In genomic region chr17:40809721-40810421, GRCh38 we compare ENCODE assay signal across 30 cellular contexts. TPM values are rescaled to one million over a fixed set of nuclear protein-coding genes. Genes with fewer than 3 reads are reported as not detected.
A peak's percentile ranks its signal among the peaks of the same experiment; 100 is the strongest.
DNase-seq lines count a peak whose midpoint lies in the region; ATAC-seq, FAIRE-seq and TF ChIP-seq lines count a peak whose summit lies in the region.
"Had no signal": no experiment of that assay in that cellular context is flagged by ENCODE, and none has a peak within 500 bp of the region (broad histone marks: within the 10 kb centered on the region; RNA-seq: fewer than 3 reads in every experiment).

No MANE protein-coding gene starts in this region.

- ATAC-seq in Right ventricle myocardium superior (ENCODE audit: poor library complexity) (peak; percentile 75), K562 (no peak), heart right ventricle (peak; percentile 47 to 93 (median 69))
- ATAC-seq: naive thymus-derived CD8-positive, alpha-beta T cell; psoas muscle; WTC11 had no signal

- H3K79me2 ChIP-seq in K562 (ENCODE audit: control insufficient read depth, insufficient read depth, low read length), result no peaks in the 10 kb centered on the region

- no peak for TF ChIP-seq POLR2A in K562 (conservative IDR thresholded peaks at IDR 0.05)

- H3K4me2 ChIP-seq in K562 (ENCODE audit: insufficient read depth, low read length), result no peak overlapping the region

- in situ Hi-C loops in K562 (cut with MboI), result loop anchor here (10.0 kb wide), 1 partner anchor 95 kb away; no protein-coding TSS in a partner anchor

- WGBS in K562 (ENCODE audit: insufficient coverage, low coverage, missing lambda C conversion rate), result 42% methylated on average over 2 of the region's 2 CpGs
- 6 to 10% methylated on average over 2 of the region's 2 CpGs for WGBS in heart right ventricle, 2 donors

- no peaks in the 10 kb centered on the region for H4K20me1 ChIP-seq in K562 (replicated peaks; ENCODE audit: control insufficient read depth, insufficient read depth, low read length)

- H3K36me3 ChIP-seq in right atrium auricular region (no peaks in the 10 kb centered on the region), K562 (ENCODE audit: control insufficient read depth, insufficient read depth, low read length) (no peaks in the 10 kb centered on the region), heart right ventricle (no peaks in the 10 kb centered on the region), subcutaneous abdominal adipose tissue (ENCODE audit: control insufficient read depth in 5 of 5, insufficient read depth in 5 of 5, low read length in 5 of 5) (no peaks in the 10 kb centered on the region)
- H3K36me3 ChIP-seq: tibial nerve had no signal

- no peak for TF ChIP-seq CTCF in right atrium auricular region (IDR thresholded peaks at IDR 0.05)
- no peak for TF ChIP-seq CTCF in K562 (IDR thresholded peaks at IDR 0.05 in 2 of 3, conservative IDR thresholded peaks at IDR 0.05 in 1 of 3; ENCODE audit: insufficient read depth in 2 of 3, low read depth in 1 of 3, low read length in 3 of 3)
- TF ChIP-seq CTCF in heart right ventricle (IDR thresholded peaks at IDR 0.05), result no peak

- no peaks in the 10 kb centered on the region for H3K9me1 ChIP-seq in K562 (ENCODE audit: control insufficient read depth, insufficient read depth, low read length)

- DNase-seq in Right ventricle myocardium superior (no peak), right atrium auricular region (ENCODE audit: low spot score) (no peak), K562 (ENCODE audit: extremely low read depth in 1 of 4, low spot score in 3 of 4) (no peak), heart right ventricle (no peak), NCI-H526 (lab: John Stamatoyannopoulos, UW) (no peak), NCI-H774 (lab: John Stamatoyannopoulos, UW) (no peak)
- DNase-seq in activated CD8-positive, alpha-beta memory T cell treated with anti-CD3 and anti-CD28 coated beads, Interleukin-2, amount 50 U/mL, for 48 hours, result no peak
- DNase-seq: activated CD4-positive, alpha-beta T cell treated with anti-CD3 and anti-CD28 coated beads, Interleukin-2, amount 50 U/mL, for 1 hour; activated gamma-delta T cell treated with Interleukin-2 at 50 U/mL for 16 hours; activated naive CD8-positive, alpha-beta T cell treated with anti-CD3 and anti-CD28 coated beads, Interleukin-2, amount 10 ng/mL, durations not matched to agents 7 days and 5 days; activated T-cell treated with anti-CD3 and anti-CD28 coated beads, Interleukin-2, amount 50 U/mL, for 48 hours; CD4-positive, alpha-beta memory T cell; H7; midbrain; naive thymus-derived CD8-positive, alpha-beta T cell; NCI-H1436 treated with DMSO at 0.1 percent for 48 hours; NCI-H2107; NCI-H345; NCI-H748 treated with DMSO at 0.1 percent for 48 hours; psoas muscle; stimulated activated CD4-positive, alpha-beta T cell treated with anti-CD3 and anti-CD28 coated beads, Interleukin-15, amount 100 ng/mL, for 24 hours; stimulated activated CD4-positive, alpha-beta T cell treated with anti-CD3 and anti-CD28 coated beads, Interleukin-4, amount 100 ng/mL, for 4 hours had no signal

- no peak for TF ChIP-seq RAD21 in K562 (CRISPR knock-in tag; conservative IDR thresholded peaks at IDR 0.05 in 1 of 2, IDR thresholded peaks at IDR 0.05 in 1 of 2)

- no peak overlapping the region for H3K4me3 ChIP-seq in right atrium auricular region
- no peak overlapping the region for H3K4me3 ChIP-seq in K562
- H3K4me3 ChIP-seq in heart right ventricle, result no peak overlapping the region
- no peak overlapping the region for H3K4me3 ChIP-seq in subcutaneous abdominal adipose tissue (ENCODE audit: low read depth in 1 of 5, low read length in 5 of 5)
- H3K4me3 ChIP-seq: psoas muscle, tibial nerve had no signal

- POLR2A ChIA-PET in K562 (lab: Yijun Ruan, JAX), result interaction anchor here (1.2 to 2.0 kb wide), 3 partner anchors 9 to 881 kb away, joined by 3 to 8 read pairs (median 3); no protein-coding TSS in a partner anchor

- H3K9ac ChIP-seq in K562 (ENCODE audit: insufficient read depth in 1 of 2, low read depth in 2 of 2, low read length in 2 of 2) (no peak overlapping the region), subcutaneous abdominal adipose tissue (ENCODE audit: low read length in 5 of 5) (no peak overlapping the region)

- FAIRE-seq in K562 (lab: Jason Lieb, UNC), result no peak
- FAIRE-seq: endometrium, GM18507, islet of Langerhans had no signal

- CTCF ChIA-PET in K562 (lab: Yijun Ruan, JAX; ENCODE audit: low intra/inter-chr PET ratio), result no interaction called here

- H3K4me1 ChIP-seq in right atrium auricular region (peaks cover 0 to 21% of the 10 kb centered on the region in 2 donors), K562 (replicated peaks in 1 of 2; ENCODE audit: control insufficient read depth in 2 of 2, insufficient read depth in 2 of 2, low read length in 2 of 2) (no peaks in the 10 kb centered on the region; a peak in 1 of 5 replicates), heart right ventricle (peaks cover 0 to 31% (median 22%) of the 10 kb centered on the region in 9 donors), subcutaneous abdominal adipose tissue (ENCODE audit: control insufficient read depth in 5 of 5, insufficient read depth in 5 of 5, low read length in 5 of 5) (peaks cover 0 to 23% (median 0%) of the 10 kb centered on the region in 5 donors)
- H3K4me1 ChIP-seq: psoas muscle, tibial nerve had no signal

- H3K27ac ChIP-seq in right atrium auricular region (peak overlapping the region in 1 of 2 donors; percentile 6), K562 (ENCODE audit: extremely low read depth, low read depth, low read length) (no peak overlapping the region), heart right ventricle (peak overlapping the region in 7 of 10 donors; percentile 4 to 58 (median 47)), subcutaneous abdominal adipose tissue (ENCODE audit: low read depth, low read length) (peak overlapping the region; percentile 5)
- H3K27ac ChIP-seq: psoas muscle, tibial nerve had no signal

- BruUV-seq in K562 (replicated peaks; lab: Mats Ljungman, UMichigan), result no TSS peak

- TF ChIP-seq EP300 in K562 (IDR thresholded peaks at IDR 0.05; ENCODE audit: low read length), result no peak

- no peaks in the 10 kb centered on the region for H3K9me3 ChIP-seq in right atrium auricular region
- H3K9me3 ChIP-seq in K562 (replicated peaks; ENCODE audit: control insufficient read depth, insufficient read depth, low read depth, low read length), result no peaks in the 10 kb centered on the region
- peaks cover 0 to 4% (median 0%) of the 10 kb centered on the region in 11 donors for H3K9me3 ChIP-seq in heart right ventricle
- H3K9me3 ChIP-seq in subcutaneous abdominal adipose tissue (ENCODE audit: control insufficient read depth in 5 of 5, low read length in 5 of 5), result peaks cover 0 to 2% (median 0%) of the 10 kb centered on the region in 5 donors
- H3K9me3 ChIP-seq: psoas muscle, tibial nerve had no signal

- intact Hi-C loops in Right ventricle myocardium superior (cut with DNase I), result loop anchor here (5.0 to 10.0 kb wide), 2 partner anchors 735 to 852 kb away; no protein-coding TSS in a partner anchor
- intact Hi-C loops in K562 (cut with micrococcal nuclease), result no loop called here
- intact Hi-C loops in heart right ventricle (cut with DNase I), result loop anchor here in 6 of 10 donors (5.0 to 10.0 kb wide), 5 partner anchors 47 to 855 kb away; no protein-coding TSS in a partner anchor

- no peak overlapping the region for H2AFZ ChIP-seq in K562 (ENCODE audit: low read depth, low read length)

- H3K27me3 ChIP-seq in right atrium auricular region (no peaks in the 10 kb centered on the region), K562 (ENCODE audit: control insufficient read depth in 2 of 2, insufficient read depth in 2 of 2, low read length in 2 of 2) (peaks cover 3 to 10% of the 10 kb centered on the region in 2 experiments; a peak in 3 of 5 replicates), heart right ventricle (peaks cover 0 to 85% (median 0%) of the 10 kb centered on the region in 7 donors), subcutaneous abdominal adipose tissue (ENCODE audit: control insufficient read depth in 5 of 5, insufficient read depth in 4 of 5, low read length in 5 of 5) (peaks cover 0 to 15% (median 10%) of the 10 kb centered on the region in 5 donors)

RNA-seq across cellular contexts. Expression of gene KRT28, which starts 10.1 kb away (rescaled TPM):
- not detected for total RNA-seq in Right ventricle myocardium superior
- total RNA-seq in right atrium auricular region, result not detected
- total RNA-seq in K562 (2011; cell fraction: chromatin; rRNA removed; ENCODE audit: low replicate concordance), result not detected in 2 replicates
- not detected in 2 replicates for total RNA-seq in K562 (2011; cell fraction: nucleolus; rRNA removed)
- total RNA-seq in K562 (2011; cell fraction: nucleoplasm; rRNA removed), result not detected in 2 replicates
- not detected in 2 replicates for total RNA-seq in K562 (2014; rRNA removed)
- total RNA-seq in K562 (2014; rRNA removed; fragmentation: Illumina TruSeq; extraction: Trizol), result not detected in 2 replicates
- not detected in 2 replicates for total RNA-seq in K562 (2015; rRNA removed; fragmentation: Illumina TruSeq; extraction: Trizol)
- total RNA-seq in K562 (2021), result not detected in 2 replicates
- not detected in 2 replicates for polyA plus RNA-seq in K562 (2011; rRNA removed)
- polyA plus RNA-seq in K562 (2011; cell fraction: cytosol; rRNA removed), result not detected in 2 replicates
- polyA plus RNA-seq in K562 (2011; cell fraction: nucleus; rRNA removed), result not detected in 2 replicates
- not detected in 2 replicates for polyA plus RNA-seq in K562 (2012)
- not detected in 2 replicates for polyA plus RNA-seq in K562 (2014; fragmentation: Illumina TruSeq; extraction: Trizol)
- polyA plus RNA-seq in K562 (2014; fragmentation: Nextera tagmentation; extraction: Ambion mirVana), result not detected
- not detected in 2 replicates for polyA plus RNA-seq in K562 (2014; rRNA removed)
- not detected in 2 replicates for polyA minus RNA-seq in K562 (2011; rRNA and poly(A)+ RNA removed)
- not detected in 2 replicates for polyA minus RNA-seq in K562 (2011; cell fraction: cytosol; rRNA and poly(A)+ RNA removed)
- polyA minus RNA-seq in K562 (2011; cell fraction: nucleus; rRNA and poly(A)+ RNA removed), result not detected in 2 replicates
- total RNA-seq in heart right ventricle, result not detected
- polyA plus RNA-seq in heart right ventricle, result not detected
- total RNA-seq: A673; activated naive CD8-positive, alpha-beta T cell treated with anti-CD3 and anti-CD28 coated beads, Interleukin-2, amount 10 ng/mL, durations not matched to agents 7 days and 5 days; CD4-positive, alpha-beta memory T cell; H7; naive thymus-derived CD8-positive, alpha-beta T cell; psoas muscle; T-helper 1 cell treated with Interleukin-12 subunit alpha and Interleukin-12 subunit beta and Interleukin-4 antibody, amounts not matched to agents 30 ng/mL and 1 ng/mL, for 36 hours; tibial nerve; WTC11 had no signal
- polyA plus RNA-seq: CD4-positive, alpha-beta memory T cell; naive thymus-derived CD8-positive, alpha-beta T cell; psoas muscle had no signal

RNA-seq across cellular contexts. Expression of gene KRT10, which starts 12.5 kb away (rescaled TPM):
- total RNA-seq in Right ventricle myocardium superior (50.3 TPM), right atrium auricular region (10 to 100 TPM; 18.9 to 21.5 TPM), K562 (2014; rRNA removed) (64.0 and 70.5 TPM in 2 replicates), K562 (2014; rRNA removed; fragmentation: Illumina TruSeq; extraction: Trizol) (80.8 and 101 TPM in 2 replicates), K562 (2015; rRNA removed; fragmentation: Illumina TruSeq; extraction: Trizol) (45.7 and 51.0 TPM in 2 replicates), K562 (2021) (153 and 166 TPM in 2 replicates), heart right ventricle (10 to 100 TPM; 40.9 to 63.1 (median 48.5) TPM)
- total RNA-seq in K562 (2011; cell fraction: chromatin; rRNA removed; ENCODE audit: low replicate concordance), result 11.6 and 27.7 TPM in 2 replicates
- total RNA-seq in K562 (2011; cell fraction: nucleolus; rRNA removed), result 10.5 and 12.3 TPM in 2 replicates
- total RNA-seq in K562 (2011; cell fraction: nucleoplasm; rRNA removed), result 19.1 and 28.6 TPM in 2 replicates
- polyA plus RNA-seq in K562 (2011; rRNA removed) (38.5 and 179 TPM in 2 replicates), K562 (2014; fragmentation: Illumina TruSeq; extraction: Trizol) (76.2 and 80.2 TPM in 2 replicates), K562 (2014; fragmentation: Nextera tagmentation; extraction: Ambion mirVana) (10 to 100 TPM; 47.0 to 54.6 TPM), K562 (2014; rRNA removed) (110 and 139 TPM in 2 replicates), heart right ventricle (10 to 100 TPM; 44.0 to 86.8 TPM)
- polyA plus RNA-seq in K562 (2011; cell fraction: cytosol; rRNA removed), result 14.5 and 29.1 TPM in 2 replicates
- polyA plus RNA-seq in K562 (2011; cell fraction: nucleus; rRNA removed), result 13.4 and 14.2 TPM in 2 replicates
- polyA plus RNA-seq in K562 (2012), result 97.2 and 238 TPM in 2 replicates
- 5.6 and 37.3 TPM in 2 replicates for polyA minus RNA-seq in K562 (2011; rRNA and poly(A)+ RNA removed)
- polyA minus RNA-seq in K562 (2011; cell fraction: cytosol; rRNA and poly(A)+ RNA removed), result 6.6 and 21.6 TPM in 2 replicates
- polyA minus RNA-seq in K562 (2011; cell fraction: nucleus; rRNA and poly(A)+ RNA removed), result 2.4 and 4.8 TPM in 2 replicates

RNA-seq across cellular contexts. Expression of gene KRT27, which starts 27.5 kb away (rescaled TPM):
- not detected for total RNA-seq in Right ventricle myocardium superior
- not detected for total RNA-seq in right atrium auricular region
- total RNA-seq in K562 (2011; cell fraction: chromatin; rRNA removed; ENCODE audit: low replicate concordance), result not detected in 2 replicates
- not detected in 2 replicates for total RNA-seq in K562 (2011; cell fraction: nucleolus; rRNA removed)
- total RNA-seq in K562 (2011; cell fraction: nucleoplasm; rRNA removed), result not detected in 2 replicates
- not detected in 2 replicates for total RNA-seq in K562 (2014; rRNA removed)
- not detected in 2 replicates for total RNA-seq in K562 (2014; rRNA removed; fragmentation: Illumina TruSeq; extraction: Trizol)
- total RNA-seq in K562 (2015; rRNA removed; fragmentation: Illumina TruSeq; extraction: Trizol), result not detected in 2 replicates
- total RNA-seq in K562 (2021), result 0.11 TPM in 1 of 2 replicates, not detected in the other
- not detected in 2 replicates for polyA plus RNA-seq in K562 (2011; rRNA removed)
- polyA plus RNA-seq in K562 (2011; cell fraction: cytosol; rRNA removed), result not detected in 2 replicates
- not detected in 2 replicates for polyA plus RNA-seq in K562 (2011; cell fraction: nucleus; rRNA removed)
- not detected in 2 replicates for polyA plus RNA-seq in K562 (2012)
- polyA plus RNA-seq in K562 (2014; fragmentation: Illumina TruSeq; extraction: Trizol), result not detected in 2 replicates
- under 1 TPM in 1 of 2 experiments, not detected in 1; 0.10 TPM for polyA plus RNA-seq in K562 (2014; fragmentation: Nextera tagmentation; extraction: Ambion mirVana)
- not detected in 2 replicates for polyA plus RNA-seq in K562 (2014; rRNA removed)
- not detected in 2 replicates for polyA minus RNA-seq in K562 (2011; rRNA and poly(A)+ RNA removed)
- not detected in 2 replicates for polyA minus RNA-seq in K562 (2011; cell fraction: cytosol; rRNA and poly(A)+ RNA removed)
- not detected in 2 replicates for polyA minus RNA-seq in K562 (2011; cell fraction: nucleus; rRNA and poly(A)+ RNA removed)
- under 1 TPM in 1 of 10 donors, not detected in 9; 0.21 TPM for total RNA-seq in heart right ventricle
- not detected for polyA plus RNA-seq in heart right ventricle
- total RNA-seq: A673; activated naive CD8-positive, alpha-beta T cell treated with anti-CD3 and anti-CD28 coated beads, Interleukin-2, amount 10 ng/mL, durations not matched to agents 7 days and 5 days; CD4-positive, alpha-beta memory T cell; H7; naive thymus-derived CD8-positive, alpha-beta T cell; psoas muscle; T-helper 1 cell treated with Interleukin-12 subunit alpha and Interleukin-12 subunit beta and Interleukin-4 antibody, amounts not matched to agents 30 ng/mL and 1 ng/mL, for 36 hours; tibial nerve; WTC11 had no signal
- polyA plus RNA-seq: CD4-positive, alpha-beta memory T cell; naive thymus-derived CD8-positive, alpha-beta T cell had no signal

RNA-seq across cellular contexts. Expression of gene KRT26, which starts 37.9 kb away (rescaled TPM):
- total RNA-seq in Right ventricle myocardium superior (not detected), right atrium auricular region (not detected), K562 (2014; rRNA removed) (not detected in 2 replicates), K562 (2014; rRNA removed; fragmentation: Illumina TruSeq; extraction: Trizol) (not detected in 2 replicates), K562 (2015; rRNA removed; fragmentation: Illumina TruSeq; extraction: Trizol) (not detected in 2 replicates), K562 (2021) (not detected in 2 replicates), heart right ventricle (not detected)
- not detected in 2 replicates for total RNA-seq in K562 (2011; cell fraction: chromatin; rRNA removed; ENCODE audit: low replicate concordance)
- total RNA-seq in K562 (2011; cell fraction: nucleolus; rRNA removed), result not detected in 2 replicates
- not detected in 2 replicates for total RNA-seq in K562 (2011; cell fraction: nucleoplasm; rRNA removed)
- polyA plus RNA-seq in K562 (2011; rRNA removed) (not detected in 2 replicates), K562 (2014; fragmentation: Illumina TruSeq; extraction: Trizol) (not detected in 2 replicates), K562 (2014; fragmentation: Nextera tagmentation; extraction: Ambion mirVana) (not detected), K562 (2014; rRNA removed) (not detected in 2 replicates), heart right ventricle (not detected)
- not detected in 2 replicates for polyA plus RNA-seq in K562 (2011; cell fraction: cytosol; rRNA removed)
- polyA plus RNA-seq in K562 (2011; cell fraction: nucleus; rRNA removed), result not detected in 2 replicates
- not detected in 2 replicates for polyA plus RNA-seq in K562 (2012)
- polyA minus RNA-seq in K562 (2011; rRNA and poly(A)+ RNA removed), result not detected in 2 replicates
- polyA minus RNA-seq in K562 (2011; cell fraction: cytosol; rRNA and poly(A)+ RNA removed), result not detected in 2 replicates
- not detected in 2 replicates for polyA minus RNA-seq in K562 (2011; cell fraction: nucleus; rRNA and poly(A)+ RNA removed)
- total RNA-seq: A673; activated naive CD8-positive, alpha-beta T cell treated with anti-CD3 and anti-CD28 coated beads, Interleukin-2, amount 10 ng/mL, durations not matched to agents 7 days and 5 days; CD4-positive, alpha-beta memory T cell; H7; naive thymus-derived CD8-positive, alpha-beta T cell; psoas muscle; T-helper 1 cell treated with Interleukin-12 subunit alpha and Interleukin-12 subunit beta and Interleukin-4 antibody, amounts not matched to agents 30 ng/mL and 1 ng/mL, for 36 hours; tibial nerve; WTC11 had no signal
- polyA plus RNA-seq: CD4-positive, alpha-beta memory T cell; naive thymus-derived CD8-positive, alpha-beta T cell; psoas muscle had no signal

RNA-seq across cellular contexts. Expression of gene KRT25, which starts 54.7 kb away (rescaled TPM):
- total RNA-seq in Right ventricle myocardium superior (not detected), right atrium auricular region (not detected), K562 (2014; rRNA removed) (not detected in 2 replicates), K562 (2014; rRNA removed; fragmentation: Illumina TruSeq; extraction: Trizol) (not detected in 2 replicates), K562 (2015; rRNA removed; fragmentation: Illumina TruSeq; extraction: Trizol) (not detected in 2 replicates), K562 (2021) (not detected in 2 replicates), heart right ventricle (not detected)
- not detected in 2 replicates for total RNA-seq in K562 (2011; cell fraction: chromatin; rRNA removed; ENCODE audit: low replicate concordance)
- not detected in 2 replicates for total RNA-seq in K562 (2011; cell fraction: nucleolus; rRNA removed)
- total RNA-seq in K562 (2011; cell fraction: nucleoplasm; rRNA removed), result not detected in 2 replicates
- polyA plus RNA-seq in K562 (2011; rRNA removed) (not detected in 2 replicates), K562 (2014; fragmentation: Illumina TruSeq; extraction: Trizol) (not detected in 2 replicates), K562 (2014; fragmentation: Nextera tagmentation; extraction: Ambion mirVana) (not detected), K562 (2014; rRNA removed) (not detected in 2 replicates), heart right ventricle (not detected)
- not detected in 2 replicates for polyA plus RNA-seq in K562 (2011; cell fraction: cytosol; rRNA removed)
- polyA plus RNA-seq in K562 (2011; cell fraction: nucleus; rRNA removed), result not detected in 2 replicates
- polyA plus RNA-seq in K562 (2012), result 0.19 TPM in 1 of 2 replicates, not detected in the other
- polyA minus RNA-seq in K562 (2011; rRNA and poly(A)+ RNA removed), result not detected in 2 replicates
- not detected in 2 replicates for polyA minus RNA-seq in K562 (2011; cell fraction: cytosol; rRNA and poly(A)+ RNA removed)
- not detected in 2 replicates for polyA minus RNA-seq in K562 (2011; cell fraction: nucleus; rRNA and poly(A)+ RNA removed)
- total RNA-seq: activated naive CD8-positive, alpha-beta T cell treated with anti-CD3 and anti-CD28 coated beads, Interleukin-2, amount 10 ng/mL, durations not matched to agents 7 days and 5 days; CD4-positive, alpha-beta memory T cell; H7; naive thymus-derived CD8-positive, alpha-beta T cell; psoas muscle; T-helper 1 cell treated with Interleukin-12 subunit alpha and Interleukin-12 subunit beta and Interleukin-4 antibody, amounts not matched to agents 30 ng/mL and 1 ng/mL, for 36 hours; WTC11 had no signal
- polyA plus RNA-seq: CD4-positive, alpha-beta memory T cell; naive thymus-derived CD8-positive, alpha-beta T cell had no signal
